In the genomic region with DNA sequence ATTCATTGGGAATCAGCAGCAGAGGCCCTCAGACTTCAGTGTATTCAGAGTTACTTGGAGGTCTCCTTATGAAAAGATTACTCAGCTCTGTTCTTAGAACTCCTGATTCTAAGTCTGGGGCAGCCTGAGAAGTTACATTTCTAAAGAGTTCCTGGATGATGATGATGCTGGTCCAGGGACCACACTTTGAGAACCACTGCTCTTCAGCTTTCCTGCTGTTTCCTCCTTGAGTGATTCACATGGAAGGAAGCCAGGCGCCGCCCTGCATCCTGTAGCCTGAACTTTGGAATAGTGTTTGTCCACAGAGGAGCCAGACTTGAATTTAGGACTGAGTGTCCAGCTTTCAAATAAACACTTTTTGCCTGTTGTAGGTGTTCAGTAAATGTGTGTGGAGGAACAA, we compare ENCODE assay signal across 9 cellular contexts. TPM values are rescaled to one million over a fixed set of nuclear protein-coding genes. Genes with fewer than 3 reads are reported as not detected.
A peak's percentile ranks its signal among the peaks of the same experiment; 100 is the strongest.
DNase-seq lines count a peak whose midpoint lies in the region; ATAC-seq and TF ChIP-seq lines count a peak whose summit lies in the region.
"Had no signal": no experiment of that assay in that cellular context is flagged by ENCODE, and none has a peak within 500 bp of the region (broad histone marks: within the 10 kb centered on the region; RNA-seq: fewer than 3 reads in every experiment).

No MANE protein-coding gene starts in this region.

- peak overlapping the region; percentile 88 for H3K4me3 Mint-ChIP-seq in activated naive CD4-positive, alpha-beta T cell treated with anti-CD3 and anti-CD28 coated beads for 36 hours
- no peak overlapping the region for H3K4me3 Mint-ChIP-seq in endodermal cell

- in situ Hi-C loops in mammary epithelial cell (cut with MboI; ENCODE audit: low sequenced_read_pairs in 2 of 2), result loop anchor here in 1 of 2 donors (10.0 kb wide), 1 partner anchor 82 kb away; no protein-coding TSS in a partner anchor

- H3K9ac ChIP-seq in mammary epithelial cell (ENCODE audit: insufficient read depth, low read length), result peak overlapping the region; percentile 64
- H3K9ac ChIP-seq in endodermal cell (ENCODE audit: extremely low read depth, low read length, poor library complexity, severe bottlenecking), result no peak overlapping the region

- H3K4me2 ChIP-seq in mammary epithelial cell (ENCODE audit: insufficient read depth, low read depth, low read length), result peak overlapping the region; percentile 67

- no peak for ATAC-seq in activated naive CD4-positive, alpha-beta T cell treated with anti-CD3 and anti-CD28 coated beads, Interleukin-2, amount 50 U/mL, for 72 hours
- ATAC-seq in lung (ENCODE audit: insufficient read depth, low FRiP score), result no peak
- no peak for ATAC-seq in GM18511 (IDR thresholded peaks at IDR 0.05; ENCODE audit: unreplicated experiment)

- H3K4me1 ChIP-seq in mammary epithelial cell (ENCODE audit: insufficient read depth, low read length), result peaks cover 39% of the 10 kb centered on the region
- peaks cover 0 to 11% of the 10 kb centered on the region in 2 donors for H3K4me1 ChIP-seq in lung (ENCODE audit: control insufficient read depth in 2 of 2, insufficient read depth in 2 of 2, low read length in 2 of 2)
- H3K4me1 ChIP-seq in vagina, result peaks cover 63% of the 10 kb centered on the region
- H3K4me1 ChIP-seq in endodermal cell (ENCODE audit: control insufficient read depth, insufficient read depth, low read length), result peaks cover 9% of the 10 kb centered on the region
- H3K4me1 ChIP-seq: SJCRH30 had no signal

- CTCF ChIA-PET in activated naive CD4-positive, alpha-beta T cell treated with anti-CD3 and anti-CD28 coated beads for 36 hours (lab: Charles Lee), result interaction anchor here (0.8 kb wide), 1 partner anchor 31 kb away, joined by 3 read pairs; no protein-coding TSS in a partner anchor
- CTCF ChIA-PET in mammary epithelial cell (lab: Charles Lee; ENCODE audit: low non-redundant PET), result interaction anchor here (0.7 kb wide), 2 partner anchors 44 to 200 kb away, joined by 3 to 5 read pairs; no protein-coding TSS in a partner anchor

- peaks cover 63% of the 10 kb centered on the region for H3K4me1 Mint-ChIP-seq in activated naive CD4-positive, alpha-beta T cell treated with anti-CD3 and anti-CD28 coated beads for 36 hours (ENCODE audit: low read depth)
- H3K4me1 Mint-ChIP-seq in endodermal cell, result peaks cover 49% of the 10 kb centered on the region

- TF ChIP-seq CTCF in mammary epithelial cell (conservative IDR thresholded peaks at IDR 0.05 in 1 of 2, IDR thresholded peaks at IDR 0.05 in 1 of 2; ENCODE audit: extremely low read depth in 1 of 2, insufficient read depth in 1 of 2, low read depth in 1 of 2, low read length in 2 of 2) (no peak), lung (IDR thresholded peaks at IDR 0.05; ENCODE audit: control extremely low read depth, extremely low read depth) (no peak), vagina (IDR thresholded peaks at IDR 0.05) (no peak), endodermal cell (conservative IDR thresholded peaks at IDR 0.05) (no peak)

- no peak overlapping the region for H2AFZ ChIP-seq in mammary epithelial cell (ENCODE audit: low read depth, low read length)

- H3K27ac Mint-ChIP-seq in activated naive CD4-positive, alpha-beta T cell treated with anti-CD3 and anti-CD28 coated beads for 36 hours, result no peak overlapping the region
- peak overlapping the region in 1 of 2 donors; percentile 93 for H3K27ac Mint-ChIP-seq in activated naive CD4-positive, alpha-beta T cell treated with anti-CD3 and anti-CD28 coated beads, Interleukin-2, amount 50 U/mL, for 72 hours
- no peak overlapping the region for H3K27ac Mint-ChIP-seq in endodermal cell

- DNase-seq in activated naive CD4-positive, alpha-beta T cell treated with anti-CD3 and anti-CD28 coated beads for 36 hours, result no peak
- no peak for DNase-seq in activated naive CD4-positive, alpha-beta T cell treated with anti-CD3 and anti-CD28 coated beads, Interleukin-2, amount 50 U/mL, for 72 hours (ENCODE audit: low spot score in 2 of 2)
- DNase-seq in mammary epithelial cell (peak; percentile 73), lung (ENCODE audit: low spot score) (peak; percentile 60), vagina (ENCODE audit: extremely low spot score in 2 of 2) (no peak), NCI-H345 (lab: John Stamatoyannopoulos, UW) (no peak), endodermal cell (no peak)
- DNase-seq: SJCRH30 had no signal

- peaks cover 79% of the 10 kb centered on the region for H3K79me2 ChIP-seq in mammary epithelial cell (ENCODE audit: insufficient read depth, low read length)

- TF ChIP-seq POLR2A in vagina (IDR thresholded peaks at IDR 0.05), result no peak

- H3K36me3 ChIP-seq in mammary epithelial cell (ENCODE audit: insufficient read depth, low read length) (peaks cover 15% of the 10 kb centered on the region), lung (ENCODE audit: control insufficient read depth in 2 of 2, insufficient read depth in 2 of 2, low read length in 2 of 2) (peaks cover 0 to 10% of the 10 kb centered on the region in 2 donors), vagina (peaks cover 0 to 13% of the 10 kb centered on the region in 2 donors), endodermal cell (ENCODE audit: control insufficient read depth, insufficient read depth, low read length) (peaks cover 30% of the 10 kb centered on the region)

- H3K27me3 ChIP-seq in mammary epithelial cell (ENCODE audit: insufficient read depth, low read length), result no peaks in the 10 kb centered on the region
- no peaks in the 10 kb centered on the region for H3K27me3 ChIP-seq in lung (ENCODE audit: control insufficient read depth, insufficient read depth)
- no peaks in the 10 kb centered on the region for H3K27me3 ChIP-seq in vagina
- no peaks in the 10 kb centered on the region for H3K27me3 ChIP-seq in endodermal cell (ENCODE audit: control insufficient read depth, insufficient read depth, low read length, poor library complexity, severe bottlenecking)
- H3K27me3 ChIP-seq: SJCRH30 had no signal

- H4K20me1 ChIP-seq in mammary epithelial cell (ENCODE audit: insufficient read depth, low read length), result no peaks in the 10 kb centered on the region

- H3K27me3 Mint-ChIP-seq in activated naive CD4-positive, alpha-beta T cell treated with anti-CD3 and anti-CD28 coated beads for 36 hours (ENCODE audit: low read depth), result no peaks in the 10 kb centered on the region
- peaks cover 5% of the 10 kb centered on the region for H3K27me3 Mint-ChIP-seq in endodermal cell (ENCODE audit: insufficient read depth)

- H3K27ac ChIP-seq in mammary epithelial cell (ENCODE audit: insufficient read depth, low read depth, low read length), result peak overlapping the region; percentile 96
- peak overlapping the region in 1 of 2 donors; percentile 60 for H3K27ac ChIP-seq in lung (ENCODE audit: low read depth in 1 of 2, low read length in 1 of 2)
- H3K27ac ChIP-seq in vagina, result peak overlapping the region; percentile 40
- H3K27ac ChIP-seq in endodermal cell (ENCODE audit: low read depth, low read length), result no peak overlapping the region
- H3K27ac ChIP-seq: SJCRH30 had no signal

- no peaks in the 10 kb centered on the region for H3K9me3 Mint-ChIP-seq in activated naive CD4-positive, alpha-beta T cell treated with anti-CD3 and anti-CD28 coated beads for 36 hours
- H3K9me3 Mint-ChIP-seq in activated naive CD4-positive, alpha-beta T cell treated with anti-CD3 and anti-CD28 coated beads, Interleukin-2, amount 50 U/mL, for 72 hours, result no peaks in the 10 kb centered on the region
- H3K9me3 Mint-ChIP-seq in endodermal cell, result no peaks in the 10 kb centered on the region

- dilution Hi-C loops in mammary epithelial cell (cut with HindIII; ENCODE audit: low sequenced_read_pairs), result no loop called here

- WGBS in mammary epithelial cell (ENCODE audit: low coverage, missing lambda C conversion rate), result 36% methylated on average over 2 of the region's 2 CpGs
- 64 to 75% methylated on average over 2 of the region's 2 CpGs for WGBS in lung, 2 donors
- WGBS in endodermal cell (ENCODE audit: insufficient coverage in 1 of 2, insufficient read length in 1 of 2), 2 experiments, result 91 to 100% methylated on average over 2 of the region's 2 CpGs

- peaks cover 37% of the 10 kb centered on the region for H3K36me3 Mint-ChIP-seq in activated naive CD4-positive, alpha-beta T cell treated with anti-CD3 and anti-CD28 coated beads for 36 hours (ENCODE audit: low read depth)
- H3K36me3 Mint-ChIP-seq in activated naive CD4-positive, alpha-beta T cell treated with anti-CD3 and anti-CD28 coated beads, Interleukin-2, amount 50 U/mL, for 72 hours, result peaks cover 16 to 34% of the 10 kb centered on the region in 2 donors
- peaks cover 20% of the 10 kb centered on the region for H3K36me3 Mint-ChIP-seq in endodermal cell (ENCODE audit: low read depth)

- H3K4me3 ChIP-seq in mammary epithelial cell (replicated peaks in 1 of 3; ENCODE audit: insufficient read depth in 1 of 3, low read depth in 2 of 3, low read length in 3 of 3) (peak overlapping the region in 1 of 3 experiments; percentile 5), lung (no peak overlapping the region), vagina (no peak overlapping the region), endodermal cell (ENCODE audit: low read length) (no peak overlapping the region)
- H3K4me3 ChIP-seq: SJCRH30 had no signal

- BruUV-seq in mammary epithelial cell (replicated peaks; lab: Mats Ljungman, UMichigan), result no TSS peak

- intact Hi-C loops in activated naive CD4-positive, alpha-beta T cell treated with anti-CD3 and anti-CD28 coated beads for 36 hours (cut with micrococcal nuclease), result loop anchor here (10.0 kb wide), 1 partner anchor 402 kb away; the partner anchor contains the start of genes CEP89 and FAAP24
- intact Hi-C loops in mammary epithelial cell (cut with micrococcal nuclease), result loop anchor here (1.0 to 5.0 kb wide), 3 partner anchors 44 to 199 kb away; partner anchors contain the start of gene CEBPA
- intact Hi-C loops in vagina (cut with DNase I), result no loop called here

- H3K9me3 ChIP-seq in mammary epithelial cell (replicated peaks; ENCODE audit: insufficient read depth, low read length) (no peaks in the 10 kb centered on the region), lung (ENCODE audit: control insufficient read depth in 2 of 2, insufficient read depth in 1 of 2, low read length in 1 of 2) (no peaks in the 10 kb centered on the region), vagina (no peaks in the 10 kb centered on the region), endodermal cell (ENCODE audit: control insufficient read depth, low read length) (no peaks in the 10 kb centered on the region)
- H3K9me3 ChIP-seq: SJCRH30 had no signal

RNA-seq across cellular contexts. Expression of gene CEBPG, which starts 2.9 kb away (rescaled TPM):
- 10 to 100 TPM; 37.3 to 38.7 TPM for total RNA-seq in activated naive CD4-positive, alpha-beta T cell treated with anti-CD3 and anti-CD28 coated beads for 36 hours
- total RNA-seq in activated naive CD4-positive, alpha-beta T cell treated with anti-CD3 and anti-CD28 coated beads, Interleukin-2, amount 50 U/mL, for 72 hours, result 10 to 100 TPM; 20.3 to 28.8 TPM
- 10 to 100 TPM; 39.5 to 50.0 TPM for total RNA-seq in mammary epithelial cell
- 18.8 TPM for polyA plus RNA-seq in mammary epithelial cell
- 7.5 TPM for polyA minus RNA-seq in mammary epithelial cell
- total RNA-seq in lung, result 10 to 100 TPM; 24.5 to 29.7 TPM
- 10 to 100 TPM; 21.5 to 24.9 TPM for polyA plus RNA-seq in lung
- total RNA-seq in vagina, result 20.9 TPM
- total RNA-seq in endodermal cell, result 10 to 100 TPM; 31.9 to 33.8 TPM
- polyA plus RNA-seq in endodermal cell (2013, experiment 1 of 2), result 31.9 TPM
- polyA plus RNA-seq in endodermal cell (2013, experiment 2 of 2), result 27.5 TPM

Comparison
In these comparisons a context has a peak if more than half of its experiments do, and no peak if none do; other contexts are left out.
1. DNase-seq: peak in mammary epithelial cell (single experiment) and lung (single experiment); none in activated naive CD4-positive, alpha-beta T cell treated with anti-CD3 and anti-CD28 coated beads for 36 hours (single experiment), activated naive CD4-positive, alpha-beta T cell treated with anti-CD3 and anti-CD28 coated beads, Interleukin-2, amount 50 U/mL, for 72 hours (0 of 2), vagina (0 of 2), NCI-H345 (single experiment) and endodermal cell (single experiment).